ENCODE assay signal across 10 cellular contexts in the genomic region with DNA sequence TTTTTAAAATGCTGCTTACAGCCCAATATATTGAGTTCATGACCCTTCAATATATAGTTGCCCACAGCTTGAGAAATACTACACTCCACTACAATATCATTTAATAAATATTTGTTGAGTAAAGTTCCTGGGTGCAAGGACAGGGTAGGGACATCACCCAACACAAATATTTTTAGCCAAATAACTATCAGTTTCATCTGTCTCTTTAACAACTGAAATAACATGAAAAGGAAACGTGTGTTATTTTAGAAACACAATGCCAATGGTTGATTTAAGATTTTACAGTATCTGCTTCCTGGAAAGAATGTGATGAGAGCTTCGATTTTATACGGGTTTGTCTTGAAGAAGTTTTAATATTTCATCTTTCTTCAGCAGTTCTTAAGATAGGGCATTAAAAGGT.
DNase-seq lines count a peak whose midpoint lies in the region; ATAC-seq and TF ChIP-seq lines count a peak whose summit lies in the region.
"Had no signal": no experiment of that assay in that cellular context is flagged by ENCODE, and none has a peak within 500 bp of the region (broad histone marks: within the 10 kb centered on the region; RNA-seq: fewer than 3 reads in every experiment).

No MANE protein-coding gene starts in this region.

- peaks cover 3% of the 10 kb centered on the region for H3K9me3 Mint-ChIP-seq in natural killer cell treated with Interleukin-12 subunit alpha and Interleukin-12 subunit beta and Interleukin-15 and Interleukin-18, amount 100 ng/mL, for 72 hours

- H3K36me3 ChIP-seq in Peyer's patch: no peaks in the 10 kb centered on the region

- peak overlapping the region in 1 of 4 donors; percentile 4 for H3K4me3 ChIP-seq in Peyer's patch

- no peaks in the 10 kb centered on the region for H3K27me3 ChIP-seq in Peyer's patch

- H3K27ac Mint-ChIP-seq in natural killer cell treated with Interleukin-12 subunit alpha and Interleukin-12 subunit beta and Interleukin-15 and Interleukin-18, amount 100 ng/mL, for 72 hours: peak overlapping the region; percentile 71 to 81

- peak overlapping the region; percentile 78 for H3K4me3 Mint-ChIP-seq in natural killer cell treated with Interleukin-12 subunit alpha and Interleukin-12 subunit beta and Interleukin-15 and Interleukin-18, amount 100 ng/mL, for 72 hours

- peaks cover 3 to 5% of the 10 kb centered on the region in 2 donors for H3K27me3 Mint-ChIP-seq in natural killer cell treated with Interleukin-12 subunit alpha and Interleukin-12 subunit beta and Interleukin-15 and Interleukin-18, amount 100 ng/mL, for 72 hours

- H3K9me3 ChIP-seq in Peyer's patch: no peaks in the 10 kb centered on the region

- H3K4me1 Mint-ChIP-seq in natural killer cell treated with Interleukin-12 subunit alpha and Interleukin-12 subunit beta and Interleukin-15 and Interleukin-18, amount 100 ng/mL, for 72 hours (ENCODE audit: low read depth in 2 of 2): peaks cover 10 to 13% of the 10 kb centered on the region in 2 donors

- no peak for TF ChIP-seq CTCF in Peyer's patch (IDR thresholded peaks at IDR 0.05)

- H3K27ac ChIP-seq in Peyer's patch: peak overlapping the region; percentile 34 to 63 (median 54)

- DNase-seq in Peyer's patch: no peak
- no peak for DNase-seq in natural killer cell treated with Interleukin-12 subunit alpha and Interleukin-12 subunit beta and Interleukin-15 and Interleukin-18, amount 100 ng/mL, for 72 hours (ENCODE audit: low spot score)
- no peak for DNase-seq in effector CD4-positive, alpha-beta T cell
- no peak for DNase-seq in stimulated activated CD4-positive, alpha-beta T cell treated with anti-CD3 and anti-CD28 coated beads, Interleukin-4, amount 100 ng/mL, for 24 hours
- no peak for DNase-seq in T1000 (lab: John Stamatoyannopoulos, UW)
- no peak for DNase-seq in NOMO-1 treated with DMSO at 0.1 percent for 48 hours (lab: John Stamatoyannopoulos, UW; ENCODE audit: unreplicated experiment)
- DNase-seq: amniotic stem cell, NCI-H446 had no signal

- TF ChIP-seq POLR2A in Peyer's patch (IDR thresholded peaks at IDR 0.05): no peak

- H3K4me1 ChIP-seq in Peyer's patch: peaks cover 0 to 4% (median 2%) of the 10 kb centered on the region in 4 donors

- ATAC-seq in GM18868 (IDR thresholded peaks at IDR 0.05; ENCODE audit: unreplicated experiment) (peak; percentile 33), HG02678 (IDR thresholded peaks at IDR 0.05; ENCODE audit: unreplicated experiment) (peak; percentile 40)
- ATAC-seq in natural killer cell treated with Interleukin-12 subunit alpha and Interleukin-12 subunit beta and Interleukin-15 and Interleukin-18, amount 100 ng/mL, for 72 hours: no peak

- no peaks in the 10 kb centered on the region for H3K36me3 Mint-ChIP-seq in natural killer cell treated with Interleukin-12 subunit alpha and Interleukin-12 subunit beta and Interleukin-15 and Interleukin-18, amount 100 ng/mL, for 72 hours

Comparison
In these comparisons a context has a peak if more than half of its experiments do, and no peak if none do; other contexts are left out.
1. ATAC-seq: peak in GM18868 (single experiment) and HG02678 (single experiment); none in natural killer cell treated with Interleukin-12 subunit alpha and Interleukin-12 subunit beta and Interleukin-15 and Interleukin-18, amount 100 ng/mL, for 72 hours (0 of 2).